15 cellular contexts compared by ENCODE assay signal in genomic region chr1:26856604-26857469, GRCh38. TPM values are rescaled to one million over a fixed set of nuclear protein-coding genes. Genes with fewer than 3 reads are reported as not detected.
DNase-seq lines count a peak whose midpoint lies in the region; ATAC-seq and TF ChIP-seq lines count a peak whose summit lies in the region.
"Had no signal": no experiment of that assay in that cellular context is flagged by ENCODE, and none has a peak within 500 bp of the region (broad histone marks: within the 10 kb centered on the region; RNA-seq: fewer than 3 reads in every experiment).

No MANE protein-coding gene starts in this region.

- no peak for TF ChIP-seq POLR2A in HCT116 (IDR thresholded peaks at IDR 0.05; ENCODE audit: borderline replicate concordance, extremely low read depth, insufficient read depth, insufficient read length)

- H3K27me3 Mint-ChIP-seq in activated T-helper 17 cell treated with anti-CD3 and anti-CD28 coated beads, Interleukin-2, amount 50 U/mL, for 72 hours = no peaks in the 10 kb centered on the region
- H3K27me3 Mint-ChIP-seq: IgD-negative memory B cell had no signal

- peaks cover 48% of the 10 kb centered on the region for H3K36me3 Mint-ChIP-seq in activated T-helper 17 cell treated with anti-CD3 and anti-CD28 coated beads, Interleukin-2, amount 50 U/mL, for 72 hours (ENCODE audit: low read depth)

- POLR2A ChIA-PET in HCT116 (lab: Charles Lee) = no interaction called here

- peak overlapping the region; percentile 12 for H3K27ac Mint-ChIP-seq in activated T-helper 17 cell treated with anti-CD3 and anti-CD28 coated beads, Interleukin-2, amount 50 U/mL, for 72 hours
- H3K27ac Mint-ChIP-seq: IgD-negative memory B cell had no signal

- DNase-seq in HCT116 (ENCODE audit: low read depth, low spot score) (no peak), osteoblast (ENCODE audit: insufficient read length, low spot score, missing footprints) (peak; percentile 80), pons (ENCODE audit: low spot score) (no peak), SJCRH30 (no peak)
- DNase-seq: activated CD4-positive, alpha-beta T cell treated with anti-CD3 and anti-CD28 coated beads, Interleukin-2, amount 50 U/mL, for 4 hours; colonic mucosa; DMS153; GOT3; left lung; stimulated activated CD4-positive, alpha-beta T cell treated with anti-CD3 and anti-CD28 coated beads, Interleukin-15, amount 100 ng/mL, for 24 hours had no signal

- H3K36me3 ChIP-seq in HCT116 (ENCODE audit: control insufficient read depth in 1 of 2, insufficient read depth in 2 of 2, low read length in 2 of 2) = peaks cover 2 to 22% of the 10 kb centered on the region in 2 experiments; a peak in 2 of 4 replicates
- peaks cover 32% of the 10 kb centered on the region for H3K36me3 ChIP-seq in osteoblast (ENCODE audit: insufficient read depth, low read length)
- H3K36me3 ChIP-seq in SJCRH30 = peaks cover 25% of the 10 kb centered on the region

- H3K27me3 ChIP-seq in HCT116 (ENCODE audit: insufficient read depth, low read length) (no peaks in the 10 kb centered on the region), osteoblast (ENCODE audit: insufficient read depth, low read length) (no peaks in the 10 kb centered on the region), SJCRH30 (no peaks in the 10 kb centered on the region)
- H3K27me3 ChIP-seq: colonic mucosa, left lung had no signal

- CTCF ChIA-PET in HCT116 (lab: Charles Lee) = no interaction called here

- H4K20me1 ChIP-seq in HCT116 (ENCODE audit: insufficient read depth) = no peaks in the 10 kb centered on the region
- peaks cover 13% of the 10 kb centered on the region for H4K20me1 ChIP-seq in osteoblast (ENCODE audit: insufficient read depth, low read length)

- no peaks in the 10 kb centered on the region for H3K9me2 ChIP-seq in HCT116 (ENCODE audit: insufficient read depth)

- RAD21 ChIA-PET in HCT116 (lab: Charles Lee; ENCODE audit: low non-redundant PET in 1 of 2, low total read pairs in 2 of 2, uncharacterized antibody in 2 of 2, unreplicated experiment in 2 of 2) = no interaction called here

- H3K4me1 Mint-ChIP-seq in activated T-helper 17 cell treated with anti-CD3 and anti-CD28 coated beads, Interleukin-2, amount 50 U/mL, for 72 hours = peaks cover 7% of the 10 kb centered on the region

- no peaks in the 10 kb centered on the region for H3K9me3 Mint-ChIP-seq in activated T-helper 17 cell treated with anti-CD3 and anti-CD28 coated beads, Interleukin-2, amount 50 U/mL, for 72 hours
- H3K9me3 Mint-ChIP-seq: IgD-negative memory B cell had no signal

- H3K27ac ChIP-seq in HCT116 (ENCODE audit: low read depth, low read length) = no peak overlapping the region
- H3K27ac ChIP-seq in osteoblast (ENCODE audit: low read depth, low read length) = no peak overlapping the region
- H3K27ac ChIP-seq in SJCRH30 = no peak overlapping the region
- H3K27ac ChIP-seq: colonic mucosa, left lung had no signal

- no peaks in the 10 kb centered on the region for H3K79me2 ChIP-seq in HCT116 (ENCODE audit: insufficient read depth, low read length)
- no peaks in the 10 kb centered on the region for H3K79me2 ChIP-seq in osteoblast (ENCODE audit: insufficient read depth, low read length)

- ATAC-seq in HCT116 (no peak), GM19035 (IDR thresholded peaks at IDR 0.05; ENCODE audit: unreplicated experiment) (no peak)
- no peak for ATAC-seq in activated T-helper 17 cell treated with anti-CD3 and anti-CD28 coated beads, Interleukin-2, amount 50 U/mL, for 72 hours (replicated peaks)
- ATAC-seq: left lung had no signal

- H3K9me3 ChIP-seq in HCT116 (ENCODE audit: control insufficient read depth in 1 of 2, insufficient read depth in 1 of 2, low read depth in 1 of 2, low read length in 2 of 2) = no peaks in the 10 kb centered on the region
- H3K9me3 ChIP-seq in osteoblast (ENCODE audit: low read depth, low read length) = no peaks in the 10 kb centered on the region
- H3K9me3 ChIP-seq in SJCRH30 (replicated peaks) = no peaks in the 10 kb centered on the region
- H3K9me3 ChIP-seq: colonic mucosa, left lung had no signal

- H3K4me3 ChIP-seq in HCT116 (replicated peaks in 1 of 2; ENCODE audit: low read depth in 1 of 2, low read length in 2 of 2) (no peak overlapping the region), osteoblast (ENCODE audit: insufficient read depth, low read length) (no peak overlapping the region), SJCRH30 (no peak overlapping the region)
- H3K4me3 ChIP-seq: colonic mucosa, left lung had no signal

- intact Hi-C loops in HCT116 (cut with micrococcal nuclease) = no loop called here

- H3K4me1 ChIP-seq in HCT116 (ENCODE audit: control insufficient read depth in 1 of 2, insufficient read depth in 2 of 2, low read length in 2 of 2) (peaks cover 37 to 86% of the 10 kb centered on the region in 2 experiments), osteoblast (ENCODE audit: insufficient read depth, low read length) (peaks cover 8% of the 10 kb centered on the region), SJCRH30 (no peaks in the 10 kb centered on the region)

- H3K4me2 ChIP-seq in HCT116 (ENCODE audit: low read length) (no peak overlapping the region), osteoblast (ENCODE audit: insufficient read depth, low read length) (no peak overlapping the region)

- no peak overlapping the region for H3K4me3 Mint-ChIP-seq in activated T-helper 17 cell treated with anti-CD3 and anti-CD28 coated beads, Interleukin-2, amount 50 U/mL, for 72 hours

- H2AFZ ChIP-seq in HCT116 (ENCODE audit: low read depth, low read length, poor library complexity, severe bottlenecking) = no peak overlapping the region
- H2AFZ ChIP-seq in osteoblast (ENCODE audit: low read length) = no peak overlapping the region

- no peak for TF ChIP-seq RAD21 in HCT116 (IDR thresholded peaks at IDR 0.05; ENCODE audit: low read depth)

- no TSS peak for BruUV-seq in HCT116 (replicated peaks; lab: Mats Ljungman, UMichigan)

- TF ChIP-seq CTCF in HCT116 (IDR thresholded peaks at IDR 0.05 in 2 of 3, conservative IDR thresholded peaks at IDR 0.05 in 1 of 3; ENCODE audit: borderline replicate concordance in 1 of 3, insufficient read depth in 1 of 3, low read depth in 2 of 3, low read length in 2 of 3) = no peak
- TF ChIP-seq CTCF in osteoblast (IDR thresholded peaks at IDR 0.05; ENCODE audit: extremely low read depth, low read depth, low read length) = no peak

- 0 out of 2 replicates have a peak overlapping the region, but pooled peaks have one; percentile 10 for H3K9ac ChIP-seq in HCT116 (ENCODE audit: low read length)

TF ChIP-seq in HCT116, 20 proteins besides CTCF, POLR2A, EP300 and RAD21 (continues in another document):
- no peak for TF ChIP-seq SIN3A (IDR thresholded peaks at IDR 0.05; ENCODE audit: low read depth)
- TF ChIP-seq ZBTB33 (IDR thresholded peaks at IDR 0.05; ENCODE audit: extremely low read depth, insufficient replicate concordance, low read length) = no peak
- TF ChIP-seq TCF7L2 (IDR thresholded peaks at IDR 0.05; ENCODE audit: borderline replicate concordance, extremely low read depth, insufficient read depth, insufficient read length) = no peak
- TF ChIP-seq POLR2AphosphoS5 (IDR thresholded peaks at IDR 0.05; ENCODE audit: low read depth, low read length) = no peak
- TF ChIP-seq CBX3 (IDR thresholded peaks at IDR 0.05; ENCODE audit: low read depth) = no peak
- no peak for TF ChIP-seq ATF3 (IDR thresholded peaks at IDR 0.05)
- TF ChIP-seq ELF1 (IDR thresholded peaks at IDR 0.05; ENCODE audit: borderline replicate concordance, low read depth) = no peak

RNA-seq across cellular contexts. Expression of gene SFN, which starts 6.1 kb away (rescaled TPM):
- total RNA-seq in HCT116 (2021; ENCODE audit: unreplicated experiment) = 245 TPM
- polyA plus RNA-seq in HCT116 (2012) = 354 and 441 TPM in 2 replicates
- total RNA-seq in activated T-helper 17 cell treated with anti-CD3 and anti-CD28 coated beads, Interleukin-2, amount 50 U/mL, for 72 hours = 1 to 10 TPM; 4.3 to 4.7 TPM
- under 0.01 and 0.29 TPM in 2 replicates for total RNA-seq in osteoblast
- 0.14 and 0.15 TPM in 2 replicates for total RNA-seq in SJCRH30 (2014; rRNA removed; shearing (Covaris generic))
- total RNA-seq: temporal lobe had no signal
- polyA plus RNA-seq: IgD-negative memory B cell had no signal

RNA-seq across cellular contexts. Expression of gene ZDHHC18, which starts 30.3 kb away (rescaled TPM):
- 24.4 TPM for total RNA-seq in HCT116 (2021; ENCODE audit: unreplicated experiment)
- 30.7 and 39.9 TPM in 2 replicates for polyA plus RNA-seq in HCT116 (2012)
- total RNA-seq in activated T-helper 17 cell treated with anti-CD3 and anti-CD28 coated beads, Interleukin-2, amount 50 U/mL, for 72 hours = 10 to 100 TPM; 84.3 to 86.1 TPM
- total RNA-seq in osteoblast = 6.2 and 7.6 TPM in 2 replicates
- total RNA-seq in SJCRH30 (2014; rRNA removed; shearing (Covaris generic)) = 31.6 and 31.8 TPM in 2 replicates

RNA-seq across cellular contexts. Expression of gene GPN2, which starts 33.2 kb away (rescaled TPM):
- total RNA-seq in HCT116 (2021; ENCODE audit: unreplicated experiment) (37.2 TPM), osteoblast (8.0 and 8.3 TPM in 2 replicates)
- polyA plus RNA-seq in HCT116 (2012) = 42.0 and 42.9 TPM in 2 replicates
- 10 to 100 TPM; 44.8 to 61.4 TPM for total RNA-seq in activated T-helper 17 cell treated with anti-CD3 and anti-CD28 coated beads, Interleukin-2, amount 50 U/mL, for 72 hours
- total RNA-seq in SJCRH30 (2014; rRNA removed; shearing (Covaris generic)) = 22.4 and 25.3 TPM in 2 replicates

RNA-seq across cellular contexts. Expression of gene GPATCH3, which starts 43.4 kb away (rescaled TPM):
- total RNA-seq in HCT116 (2021; ENCODE audit: unreplicated experiment) = 14.8 TPM
- 7.2 and 8.1 TPM in 2 replicates for polyA plus RNA-seq in HCT116 (2012)
- total RNA-seq in activated T-helper 17 cell treated with anti-CD3 and anti-CD28 coated beads, Interleukin-2, amount 50 U/mL, for 72 hours = 10 to 100 TPM in 1 of 2 donors, 1 to 10 TPM in 1; 9.4 to 13.4 TPM
- total RNA-seq in osteoblast = 10.3 and 10.9 TPM in 2 replicates
- 12.0 and 12.9 TPM in 2 replicates for total RNA-seq in SJCRH30 (2014; rRNA removed; shearing (Covaris generic))

RNA-seq across cellular contexts. Expression of gene NR0B2, which starts 56.9 kb away (rescaled TPM):
- total RNA-seq in HCT116 (2021; ENCODE audit: unreplicated experiment) (not detected), osteoblast (not detected in 2 replicates)
- 0.11 TPM in 1 of 2 replicates, not detected in the other for polyA plus RNA-seq in HCT116 (2012)
- not detected for total RNA-seq in activated T-helper 17 cell treated with anti-CD3 and anti-CD28 coated beads, Interleukin-2, amount 50 U/mL, for 72 hours
- total RNA-seq in SJCRH30 (2014; rRNA removed; shearing (Covaris generic)) = not detected in 2 replicates
- total RNA-seq: posterior vena cava, temporal lobe had no signal
- polyA plus RNA-seq: IgD-negative memory B cell had no signal

Comparison
In these comparisons a context has a peak if more than half of its experiments do, and no peak if none do; other contexts are left out.
1. RNA of gene SFN, which starts 6.1 kb away (total RNA-seq): 245 TPM in HCT116 (single experiment); 4.3 to 4.7 TPM in activated T-helper 17 cell treated with anti-CD3 and anti-CD28 coated beads, Interleukin-2, amount 50 U/mL, for 72 hours, 0.14 to 0.15 TPM in SJCRH30 and under 0.01 to 0.29 TPM in osteoblast; every median in the first group is over 10 times any median in the second.